ENCODE assay signal across 7 cellular contexts in the genomic region with DNA sequence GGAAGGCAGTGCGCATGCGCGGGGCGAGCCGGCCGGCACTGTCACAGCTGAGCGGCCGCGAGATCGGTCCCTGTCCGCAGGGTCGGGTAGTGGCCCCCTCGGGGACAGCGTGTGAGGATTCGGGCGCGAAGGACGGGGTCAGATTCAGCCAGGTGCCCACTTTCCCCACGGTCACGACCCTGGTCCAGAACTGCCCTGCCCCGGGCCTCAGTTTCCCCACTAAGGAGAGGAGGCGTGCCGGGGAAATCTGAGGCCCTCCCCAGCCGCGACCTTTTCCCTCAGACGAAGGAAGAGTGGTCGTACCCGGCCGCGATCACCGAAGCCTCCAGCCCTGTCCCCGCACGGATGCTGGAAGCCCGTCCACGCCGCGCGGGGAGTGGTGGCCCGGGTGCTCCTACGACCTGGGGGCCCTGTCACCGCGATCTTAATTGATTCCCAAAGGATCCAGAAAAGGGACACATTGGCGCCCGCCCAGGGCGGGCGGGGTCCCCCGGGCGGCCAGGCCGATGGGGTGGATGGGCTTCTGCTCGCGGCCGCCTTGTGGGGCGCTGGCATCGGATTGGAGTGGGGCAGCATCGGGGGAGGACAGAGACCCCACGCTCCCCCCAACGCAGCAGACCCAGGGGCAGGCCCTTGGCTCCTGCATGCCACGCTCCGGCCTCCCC. TPM values are rescaled to one million over a fixed set of nuclear protein-coding genes. Genes with fewer than 3 reads are reported as not detected.
DNase-seq lines count a peak whose midpoint lies in the region; ATAC-seq and TF ChIP-seq lines count a peak whose summit lies in the region.

No MANE protein-coding gene starts in this region.

- H3K4me1 ChIP-seq in iPS DF 6.9 (ENCODE audit: control insufficient read depth, insufficient read depth, low read length), result no peaks in the 10 kb centered on the region

- no peak for DNase-seq in HFFc6
- no peak for DNase-seq in iPS DF 6.9 (ENCODE audit: low read depth, low spot score)
- peak in 1 of 2 donors; percentile 4 for DNase-seq in stimulated activated naive CD8-positive, alpha-beta T cell treated with anti-CD3 and anti-CD28 coated beads, Interleukin-15, amount 100 ng/mL, for 72 hours
- DNase-seq in Ammon's horn (ENCODE audit: low spot score), result no peak
- DNase-seq in COLO829 (ENCODE audit: low spot score), result no peak
- DNase-seq in GM13976 (ENCODE audit: low spot score), result no peak

- H3K4me1 Mint-ChIP-seq in HFFc6 (ENCODE audit: low read depth), result peaks cover 7% of the 10 kb centered on the region
- H3K4me1 Mint-ChIP-seq in activated T-helper 17 cell treated with anti-CD3 and anti-CD28 coated beads, Interleukin-2, amount 50 U/mL, for 72 hours, result peaks cover 5% of the 10 kb centered on the region
- H3K4me1 Mint-ChIP-seq in stimulated activated naive CD8-positive, alpha-beta T cell treated with anti-CD3 and anti-CD28 coated beads, Interleukin-15, amount 100 ng/mL, for 72 hours, result peaks cover 17% of the 10 kb centered on the region

- H3K9me3 ChIP-seq in iPS DF 6.9 (ENCODE audit: control insufficient read depth, insufficient read depth, low read length), result no peaks in the 10 kb centered on the region

- no peak overlapping the region for H3K27ac ChIP-seq in iPS DF 6.9 (ENCODE audit: low read length)

- TF ChIP-seq CTCF in HFFc6 (IDR thresholded peaks at IDR 0.05) (no peak), GM13976 (IDR thresholded peaks at IDR 0.05; ENCODE audit: borderline replicate concordance, control extremely low read depth, extremely low read depth, insufficient read depth, missing control alignments) (no peak)

- peak overlapping the region; percentile 79; the same call in 1 of the 2 replicates for H3K4me3 ChIP-seq in iPS DF 6.9 (ENCODE audit: low read length)

- WGBS in iPS DF 6.9 (ENCODE audit: insufficient coverage, insufficient read length), result no CpG with 5 or more reads among the region's 59 CpGs

- ATAC-seq in activated T-helper 17 cell treated with anti-CD3 and anti-CD28 coated beads, Interleukin-2, amount 50 U/mL, for 72 hours (replicated peaks), result no peak
- ATAC-seq in stimulated activated naive CD8-positive, alpha-beta T cell treated with anti-CD3 and anti-CD28 coated beads, Interleukin-15, amount 100 ng/mL, for 72 hours, result no peak

- in situ Hi-C loops in GM13976 (cut with MboI; ENCODE audit: low sequenced_read_pairs, unreplicated experiment), result no loop called here

- peak overlapping the region; percentile 82 for H3K4me3 Mint-ChIP-seq in HFFc6
- H3K4me3 Mint-ChIP-seq in activated T-helper 17 cell treated with anti-CD3 and anti-CD28 coated beads, Interleukin-2, amount 50 U/mL, for 72 hours, result peak overlapping the region; percentile 72
- peak overlapping the region; percentile 83 to 94 for H3K4me3 Mint-ChIP-seq in stimulated activated naive CD8-positive, alpha-beta T cell treated with anti-CD3 and anti-CD28 coated beads, Interleukin-15, amount 100 ng/mL, for 72 hours

- no peaks in the 10 kb centered on the region for H3K36me3 ChIP-seq in iPS DF 6.9 (ENCODE audit: control insufficient read depth, insufficient read depth, low read length)

- H3K36me3 Mint-ChIP-seq in HFFc6 (ENCODE audit: low read depth), result no peaks in the 10 kb centered on the region
- no peaks in the 10 kb centered on the region for H3K36me3 Mint-ChIP-seq in activated T-helper 17 cell treated with anti-CD3 and anti-CD28 coated beads, Interleukin-2, amount 50 U/mL, for 72 hours (ENCODE audit: low read depth)

- no peaks in the 10 kb centered on the region for H3K27me3 ChIP-seq in iPS DF 6.9 (ENCODE audit: control insufficient read depth, insufficient read depth, low read length)

- H3K9me3 Mint-ChIP-seq in HFFc6, result no peaks in the 10 kb centered on the region
- no peaks in the 10 kb centered on the region for H3K9me3 Mint-ChIP-seq in activated T-helper 17 cell treated with anti-CD3 and anti-CD28 coated beads, Interleukin-2, amount 50 U/mL, for 72 hours
- no peaks in the 10 kb centered on the region for H3K9me3 Mint-ChIP-seq in stimulated activated naive CD8-positive, alpha-beta T cell treated with anti-CD3 and anti-CD28 coated beads, Interleukin-15, amount 100 ng/mL, for 72 hours

- peaks cover 11% of the 10 kb centered on the region for H3K27me3 Mint-ChIP-seq in HFFc6 (ENCODE audit: insufficient read depth)
- peaks cover 3% of the 10 kb centered on the region for H3K27me3 Mint-ChIP-seq in activated T-helper 17 cell treated with anti-CD3 and anti-CD28 coated beads, Interleukin-2, amount 50 U/mL, for 72 hours
- peaks cover 13% of the 10 kb centered on the region for H3K27me3 Mint-ChIP-seq in stimulated activated naive CD8-positive, alpha-beta T cell treated with anti-CD3 and anti-CD28 coated beads, Interleukin-15, amount 100 ng/mL, for 72 hours

- H3K27ac Mint-ChIP-seq in HFFc6, result peak overlapping the region; percentile 72
- peak overlapping the region; percentile 81 for H3K27ac Mint-ChIP-seq in activated T-helper 17 cell treated with anti-CD3 and anti-CD28 coated beads, Interleukin-2, amount 50 U/mL, for 72 hours
- H3K27ac Mint-ChIP-seq in stimulated activated naive CD8-positive, alpha-beta T cell treated with anti-CD3 and anti-CD28 coated beads, Interleukin-15, amount 100 ng/mL, for 72 hours, result peak overlapping the region in 1 of 2 donors; percentile 46

RNA-seq across cellular contexts. Expression of gene SRL, which starts 57.7 kb away (rescaled TPM):
- total RNA-seq in HFFc6 (2021; fragmentation: NEBNext Ultra II Directional; extraction: Animal tissue kit (Norgen Biotek cat#: 25700)), result not detected
- not detected for total RNA-seq in activated T-helper 17 cell treated with anti-CD3 and anti-CD28 coated beads, Interleukin-2, amount 50 U/mL, for 72 hours
